8 cellular contexts compared by ENCODE assay signal in genomic region chr1:161139765-161140164, GRCh38. TPM values are rescaled to one million over a fixed set of nuclear protein-coding genes. Genes with fewer than 3 reads are reported as not detected.
DNase-seq lines count a peak whose midpoint lies in the region; ATAC-seq and TF ChIP-seq lines count a peak whose summit lies in the region.

No MANE protein-coding gene starts in this region.

- DNase-seq in SKM-1 (lab: John Stamatoyannopoulos, UW; ENCODE audit: unreplicated experiment) (peak; percentile 61), SKM-1 treated with dmso at 0.1 percent for 144 hours (lab: John Stamatoyannopoulos, UW; ENCODE audit: unreplicated experiment) (no peak), LoVo (ENCODE audit: low spot score) (peak; percentile 37), fibroblast of lung (ENCODE audit: low read depth in 2 of 2) (peak in 1 of 2 donors; percentile 73), renal cortical epithelial cell (ENCODE audit: low read depth) (peak; percentile 57)

- no peak overlapping the region for H3K4me3 ChIP-seq in fibroblast of lung (replicated peaks in 1 of 4; ENCODE audit: control extremely low read depth in 1 of 4, insufficient read depth in 1 of 4, low read depth in 3 of 4, low read length in 4 of 4)

- no peaks in the 10 kb centered on the region for H4K20me1 ChIP-seq in fibroblast of lung (ENCODE audit: control insufficient read depth, extremely low read depth, insufficient read depth, low read length)

- no peak overlapping the region for H3K9ac ChIP-seq in fibroblast of lung (ENCODE audit: insufficient read depth, low read length)

- no peak overlapping the region for H3K4me2 ChIP-seq in fibroblast of lung (ENCODE audit: extremely low read depth, insufficient read depth, low read length)

- no peaks in the 10 kb centered on the region for H3K4me1 ChIP-seq in fibroblast of lung (ENCODE audit: control insufficient read depth, extremely low read depth, insufficient read depth, low read length)

- ATAC-seq in GM18517 (IDR thresholded peaks at IDR 0.05; ENCODE audit: unreplicated experiment) (no peak), GM18858 (IDR thresholded peaks at IDR 0.05; ENCODE audit: unreplicated experiment) (no peak)

- H2AFZ ChIP-seq in fibroblast of lung (ENCODE audit: low read length), result no peak overlapping the region

- H3K79me2 ChIP-seq in fibroblast of lung (ENCODE audit: control insufficient read depth, insufficient read depth, low read length), result peaks cover 4% of the 10 kb centered on the region

- H3K27ac ChIP-seq in VCaP, result no peak overlapping the region
- H3K27ac ChIP-seq in fibroblast of lung (ENCODE audit: insufficient read depth, low read length), result no peak overlapping the region

- no peaks in the 10 kb centered on the region for H3K36me3 ChIP-seq in fibroblast of lung (ENCODE audit: control insufficient read depth, insufficient read depth, low read length)

- H3K9me3 ChIP-seq in fibroblast of lung (ENCODE audit: control insufficient read depth, insufficient read depth, low read depth, low read length), result no peaks in the 10 kb centered on the region

- TF ChIP-seq CTCF in VCaP (conservative IDR thresholded peaks at IDR 0.05), result peak; percentile 73
- TF ChIP-seq CTCF in fibroblast of lung (conservative IDR thresholded peaks at IDR 0.05 in 1 of 2, IDR thresholded peaks at IDR 0.05 in 1 of 2; ENCODE audit: low read depth in 1 of 2, low read length in 2 of 2), result peak; percentile 44 to 60

- no peaks in the 10 kb centered on the region for H3K27me3 ChIP-seq in fibroblast of lung (ENCODE audit: control insufficient read depth, insufficient read depth, low read length)

RNA-seq across cellular contexts. Expression of gene DEDD, which starts 7.3 kb away (rescaled TPM):
- total RNA-seq in fibroblast of lung (15.4 and 21.6 TPM in 2 replicates), renal cortical epithelial cell (18.2 and 34.8 TPM in 2 replicates)
- 40.0 and 40.3 TPM in 2 replicates for polyA plus RNA-seq in fibroblast of lung
- polyA plus RNA-seq in fibroblast of lung (2012), result 26.9 and 28.8 TPM in 2 replicates
- polyA minus RNA-seq in fibroblast of lung (ENCODE audit: low replicate concordance), result 72.7 and 118 TPM in 2 replicates

RNA-seq across cellular contexts. Expression of gene UFC1, which starts 14.0 kb away (rescaled TPM):
- 87.0 and 95.8 TPM in 2 replicates for total RNA-seq in fibroblast of lung
- polyA plus RNA-seq in fibroblast of lung, result 154 and 168 TPM in 2 replicates
- polyA plus RNA-seq in fibroblast of lung (2012), result 112 and 116 TPM in 2 replicates
- polyA minus RNA-seq in fibroblast of lung (ENCODE audit: low replicate concordance), result 8.2 and 13.4 TPM in 2 replicates
- total RNA-seq in renal cortical epithelial cell, result 83.5 and 142 TPM in 2 replicates

RNA-seq across cellular contexts. Expression of gene USP21, which starts 19.5 kb away (rescaled TPM):
- total RNA-seq in fibroblast of lung (7.7 and 10.2 TPM in 2 replicates), renal cortical epithelial cell (1.7 and 16.2 TPM in 2 replicates)
- polyA plus RNA-seq in fibroblast of lung, result 11.7 and 13.6 TPM in 2 replicates
- polyA plus RNA-seq in fibroblast of lung (2012), result 8.7 and 13.1 TPM in 2 replicates
- 16.7 and 25.4 TPM in 2 replicates for polyA minus RNA-seq in fibroblast of lung (ENCODE audit: low replicate concordance)

RNA-seq across cellular contexts. Expression of gene NIT1, which starts 21.9 kb away (rescaled TPM):
- 24.7 and 30.6 TPM in 2 replicates for total RNA-seq in fibroblast of lung
- polyA plus RNA-seq in fibroblast of lung, result 42.6 and 83.1 TPM in 2 replicates
- polyA plus RNA-seq in fibroblast of lung (2012), result 25.8 and 37.3 TPM in 2 replicates
- polyA minus RNA-seq in fibroblast of lung (ENCODE audit: low replicate concordance), result 41.0 and 80.6 TPM in 2 replicates
- total RNA-seq in renal cortical epithelial cell, result 25.7 and 26.8 TPM in 2 replicates

RNA-seq across cellular contexts. Expression of gene PFDN2, which starts 21.9 kb away (rescaled TPM):
- 39.6 and 45.5 TPM in 2 replicates for total RNA-seq in fibroblast of lung
- polyA plus RNA-seq in fibroblast of lung, result 145 and 188 TPM in 2 replicates
- polyA plus RNA-seq in fibroblast of lung (2012), result 121 and 138 TPM in 2 replicates
- polyA minus RNA-seq in fibroblast of lung (ENCODE audit: low replicate concordance), result 0.59 and 16.5 TPM in 2 replicates
- total RNA-seq in renal cortical epithelial cell, result 28.7 and 37.1 TPM in 2 replicates
